37 cellular contexts compared by ENCODE assay signal in the genomic region with DNA sequence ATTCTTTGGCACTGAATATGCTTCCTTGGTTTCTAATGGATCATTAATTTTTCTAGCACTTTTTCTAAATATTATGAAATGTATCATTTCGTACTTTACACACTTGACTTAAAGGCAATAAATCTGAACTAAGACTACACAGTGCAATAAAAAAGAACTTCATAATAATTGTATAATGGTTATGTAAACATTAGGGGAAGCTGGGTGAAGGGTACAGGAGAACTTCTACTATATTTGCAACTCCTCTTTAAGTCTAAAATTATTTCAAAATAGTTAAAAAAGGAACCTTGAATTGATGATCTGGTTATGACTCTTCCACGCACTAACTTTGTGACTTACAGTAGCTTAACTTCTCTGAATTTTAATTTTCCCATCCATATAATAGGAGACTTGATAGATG. TPM values are rescaled to one million over a fixed set of nuclear protein-coding genes. Genes with fewer than 3 reads are reported as not detected.
"Had no signal": no experiment of that assay in that cellular context is flagged by ENCODE, and none has a peak within 500 bp of the region (broad histone marks: within the 10 kb centered on the region; RNA-seq: fewer than 3 reads in every experiment).

No MANE protein-coding gene starts in this region.

- H3K9me3 ChIP-seq: MG63 had no signal

- DNase-seq: Karpas-422, Kasumi-1, MG63, MM.1S, MV-4-11, NCI-H1048, NCI-H1092, NCI-H1092 treated with DMSO at 0.1 percent for 48 hours, NCI-H1105, NCI-H1105 treated with DMSO at 0.1 percent for 48 hours, NCI-H1417, NCI-H1417 treated with DMSO at 0.1 percent for 48 hours, NCI-H1436, NCI-H1436 treated with DMSO at 0.1 percent for 48 hours, NCI-H146, NCI-H1694, NCI-H1694 treated with DMSO at 0.1 percent for 48 hours, NCI-H187, NCI-H187 treated with DMSO at 0.1 percent for 48 hours, NCI-H1930, NCI-H2029, NCI-H2029 treated with DMSO at 0.1 percent for 48 hours, NCI-H2081, NCI-H2081 treated with DMSO at 0.1 percent for 48 hours, NCI-H2107, NCI-H2171, NCI-H2171 treated with DMSO at 0.1 percent for 48 hours, NCI-H2227 treated with DMSO at 0.1 percent for 48 hours, NCI-H226, NCI-H345, NCI-H446, NCI-H446 treated with DMSO at 0.1 percent for 48 hours, NCI-H510A, NCI-H510A treated with DMSO at 0.1 percent for 48 hours, NCI-H524 had no signal

- H3K27me3 ChIP-seq: MG63 had no signal

- H3K4me3 ChIP-seq: MG63 had no signal

- H3K36me3 ChIP-seq: MG63 had no signal

RNA-seq across cellular contexts. Expression of a gene that starts 5.1 kb away (rescaled TPM):
- total RNA-seq: M059J, MCF 10A had no signal
